In genomic region chr9:71323357-71323756, GRCh38 we compare ENCODE assay signal across 8 cellular contexts.
"Had no signal": no experiment of that assay in that cellular context is flagged by ENCODE, and none has a peak within 500 bp of the region (broad histone marks: within the 10 kb centered on the region; RNA-seq: fewer than 3 reads in every experiment).

No MANE protein-coding gene starts in this region.

- H3K27ac ChIP-seq: GM23248 had no signal

- H2AFZ ChIP-seq: GM23248, GM23338 had no signal

- ATAC-seq: GM23338 had no signal

- H3K4me1 ChIP-seq: HAP-1 had no signal

- H3K9me3 Mint-ChIP-seq: GM23338, H9, HFFc6 had no signal

- H3K9ac ChIP-seq: GM23248 had no signal

- H3K4me1 Mint-ChIP-seq: GM23338, H9 had no signal

- H3K4me3 Mint-ChIP-seq: GM23338, H9, HFFc6 had no signal

- DNase-seq: GM23248, GOT3, H7, H9, HCEC 1CT, HFFc6 had no signal

- H3K36me3 ChIP-seq: HAP-1 had no signal

- H3K27ac Mint-ChIP-seq: GM23338, H9, HFFc6 had no signal

- H3K4me3 ChIP-seq: GM23248, GM23338, HAP-1 had no signal

- H3K4me2 ChIP-seq: GM23338 had no signal
